Comparison of ENCODE assay signal across 10 cellular contexts in the genomic region with DNA sequence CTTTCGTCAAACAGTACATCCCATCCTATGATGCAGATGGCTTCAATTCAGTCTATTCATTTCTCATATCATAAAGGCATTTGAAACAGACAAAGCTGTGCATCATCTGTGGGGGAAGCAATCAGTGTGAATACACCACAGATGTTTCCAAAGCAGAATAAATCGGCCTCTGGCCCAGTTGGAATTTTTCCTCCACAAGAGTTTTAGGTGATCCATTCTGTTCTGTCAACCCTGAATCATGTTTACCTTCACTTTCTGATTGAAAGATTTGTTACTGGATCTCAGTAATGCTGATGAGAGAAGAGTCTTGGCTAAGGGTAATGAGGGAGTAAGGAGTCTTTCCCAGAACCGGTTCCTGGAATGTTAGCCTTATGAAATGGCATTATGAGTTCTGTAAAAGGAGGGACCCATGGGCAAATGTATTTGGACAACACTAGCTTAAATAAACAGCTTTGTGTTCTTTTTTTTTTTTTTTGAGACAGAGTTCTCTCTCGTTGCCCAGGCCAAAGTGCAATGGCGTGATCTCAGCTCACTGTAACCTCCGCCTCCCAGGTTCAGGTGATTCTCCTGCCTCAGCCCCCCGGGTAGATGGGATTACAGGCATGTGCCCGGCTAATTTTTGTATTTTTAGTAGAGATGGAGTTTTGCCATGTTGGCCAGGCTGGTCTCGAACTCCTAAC.
"Had no signal": no experiment of that assay in that cellular context is flagged by ENCODE, and none has a peak within 500 bp of the region (broad histone marks: within the 10 kb centered on the region; RNA-seq: fewer than 3 reads in every experiment).

No MANE protein-coding gene starts in this region.

- H3K4me3 Mint-ChIP-seq: HFFc6 had no signal

- H3K4me3 ChIP-seq: GM23248, HAP-1, K562 had no signal

- H3K9me3 ChIP-seq: HAP-1 had no signal

- ATAC-seq: HCT116, K562 had no signal

- DNase-seq: GM23248, GOT3, H7, HFFc6, IMR-90, KG1 had no signal

- H3K36me3 ChIP-seq: HAP-1 had no signal

- H3K9me3 Mint-ChIP-seq: HFFc6 had no signal

- H3K27ac Mint-ChIP-seq: HFFc6 had no signal

- H3K9ac ChIP-seq: GM23248 had no signal

- H3K27ac ChIP-seq: GM23248, HL-60 had no signal

- H3K4me1 ChIP-seq: HAP-1 had no signal
